In the genomic region with DNA sequence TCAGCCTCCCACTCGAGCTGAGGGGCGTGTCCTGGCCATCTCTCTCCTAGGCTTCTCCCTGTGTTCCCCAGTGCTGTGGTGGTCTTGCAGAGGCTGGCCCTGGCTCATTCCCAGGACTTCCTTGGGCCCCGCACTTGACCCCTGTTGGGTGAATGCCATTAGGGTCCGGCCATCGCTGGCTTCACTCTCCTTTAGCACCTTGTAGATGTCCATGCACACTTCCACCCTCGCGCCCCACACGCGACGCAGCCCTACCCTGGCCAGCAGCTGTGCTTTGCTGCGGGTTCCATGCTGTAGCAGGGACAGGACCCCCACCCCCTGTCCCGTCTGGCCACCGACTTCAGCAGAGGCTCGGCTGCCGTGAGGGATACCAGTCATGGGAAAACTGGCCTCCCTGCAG, we compare ENCODE assay signal across 14 cellular contexts. TPM values are rescaled to one million over a fixed set of nuclear protein-coding genes. Genes with fewer than 3 reads are reported as not detected.
DNase-seq lines count a peak whose midpoint lies in the region; ATAC-seq and TF ChIP-seq lines count a peak whose summit lies in the region.
"Had no signal": no experiment of that assay in that cellular context is flagged by ENCODE, and none has a peak within 500 bp of the region (broad histone marks: within the 10 kb centered on the region; RNA-seq: fewer than 3 reads in every experiment).

No MANE protein-coding gene starts in this region.

- no peak overlapping the region for H3K4me3 ChIP-seq in right atrium auricular region
- 0 out of 2 replicates have a peak overlapping the region, but pooled peaks have one; percentile 12 for H3K4me3 ChIP-seq in WERI-Rb-1 (ENCODE audit: low read depth, low read length)
- peak overlapping the region; percentile 55 for H3K4me3 ChIP-seq in neural cell (ENCODE audit: low read length)
- H3K4me3 ChIP-seq in esophagus squamous epithelium, result no peak overlapping the region
- H3K4me3 ChIP-seq: mucosa of descending colon, thyroid gland had no signal

- H3K4me1 ChIP-seq in right atrium auricular region (peaks cover 0 to 29% of the 10 kb centered on the region in 2 donors), esophagus squamous epithelium (peaks cover 4 to 35% (median 14%) of the 10 kb centered on the region in 3 donors)

- no peak overlapping the region for H2AFZ ChIP-seq in neural cell (ENCODE audit: low read depth, low read length)

- ATAC-seq in GM18861 (IDR thresholded peaks at IDR 0.05; ENCODE audit: unreplicated experiment), result no peak

- TF ChIP-seq RAD21 in neural cell (conservative IDR thresholded peaks at IDR 0.05), result no peak

- H3K9me3 ChIP-seq in right atrium auricular region (no peaks in the 10 kb centered on the region), WERI-Rb-1 (ENCODE audit: severe bottlenecking) (no peaks in the 10 kb centered on the region), neural cell (ENCODE audit: low read length) (no peaks in the 10 kb centered on the region), esophagus squamous epithelium (no peaks in the 10 kb centered on the region)
- H3K9me3 ChIP-seq: thyroid gland had no signal

- H3F3A ChIP-seq in neural cell (ENCODE audit: insufficient read depth, low read length, poor library complexity, severe bottlenecking), result no peaks in the 10 kb centered on the region

- no peak for DNase-seq in right atrium auricular region (ENCODE audit: low spot score)
- DNase-seq in cardiac septum (ENCODE audit: low spot score), result no peak
- DNase-seq in WERI-Rb-1, result no peak
- DNase-seq in esophagus squamous epithelium (lab: John Stamatoyannopoulos, UW), result no peak
- DNase-seq in NCI-H510A (lab: John Stamatoyannopoulos, UW), result no peak
- DNase-seq: activated CD4-positive, alpha-beta T cell treated with anti-CD3 and anti-CD28 coated beads, Interleukin-2, amount 50 U/mL, for 48 hours; activated T-cell treated with anti-CD3 and anti-CD28 coated beads, Interleukin-2, amount 50 U/mL, for 1 hour; brain microvascular endothelial cell; KBM-7; T-helper 1 cell had no signal

- H3K9me2 ChIP-seq in neural cell (ENCODE audit: insufficient read depth, low read length), result no peaks in the 10 kb centered on the region

- no peak for TF ChIP-seq EP300 in neural cell (conservative IDR thresholded peaks at IDR 0.05; ENCODE audit: poor library complexity, severe bottlenecking)

- intact Hi-C loops in cardiac septum (cut with DNase I) (no loop called here), esophagus squamous epithelium (cut with DNase I) (no loop called here)

- 76 to 78% methylated on average over 4 to 8 of the region's 15 CpGs for WGBS in esophagus squamous epithelium, 2 donors

- no peaks in the 10 kb centered on the region for H4K20me1 ChIP-seq in neural cell (ENCODE audit: insufficient read depth)

- H3K4me2 ChIP-seq in neural cell (ENCODE audit: low read length), result no peak overlapping the region

- H3K27me3 ChIP-seq in right atrium auricular region (no peaks in the 10 kb centered on the region), WERI-Rb-1 (ENCODE audit: insufficient read depth, low read depth, severe bottlenecking) (no peaks in the 10 kb centered on the region), neural cell (ENCODE audit: insufficient read depth, low read depth, low read length) (no peaks in the 10 kb centered on the region), esophagus squamous epithelium (no peaks in the 10 kb centered on the region)
- H3K27me3 ChIP-seq: brain microvascular endothelial cell, thyroid gland had no signal

- peak overlapping the region; percentile 67 for H3K9ac ChIP-seq in neural cell (ENCODE audit: low read length)

- H3K36me3 ChIP-seq in right atrium auricular region (peaks cover 34% of the 10 kb centered on the region), WERI-Rb-1 (no peaks in the 10 kb centered on the region; the same call in 1 of the 2 replicates), neural cell (ENCODE audit: insufficient read depth, low read length) (peaks cover 5% of the 10 kb centered on the region), esophagus squamous epithelium (peaks cover 0 to 89% (median 17%) of the 10 kb centered on the region in 3 donors)

- H3K79me2 ChIP-seq in neural cell (replicated peaks; ENCODE audit: insufficient read depth, low read length), result no peaks in the 10 kb centered on the region

- H3K27ac ChIP-seq in right atrium auricular region, result peak overlapping the region; percentile 48 to 64
- peak overlapping the region; percentile 92 for H3K27ac ChIP-seq in WERI-Rb-1
- H3K27ac ChIP-seq in neural cell (ENCODE audit: low read length), result peak overlapping the region; percentile 90
- H3K27ac ChIP-seq in esophagus squamous epithelium, result no peak overlapping the region
- H3K27ac ChIP-seq: brain microvascular endothelial cell, thyroid gland had no signal

- TF ChIP-seq CTCF in right atrium auricular region (IDR thresholded peaks at IDR 0.05) (no peak), WERI-Rb-1 (IDR thresholded peaks at IDR 0.05; ENCODE audit: low read depth, low read length) (no peak), neural cell (IDR thresholded peaks at IDR 0.05; ENCODE audit: poor library complexity, severe bottlenecking) (no peak), esophagus squamous epithelium (IDR thresholded peaks at IDR 0.05) (no peak)

- TF ChIP-seq POLR2A in esophagus squamous epithelium (IDR thresholded peaks at IDR 0.05), result no peak

TF ChIP-seq in neural cell, 6 proteins besides CTCF, POLR2A, EP300 and RAD21:
- TF ChIP-seq SMC3 (conservative IDR thresholded peaks at IDR 0.05; ENCODE audit: poor library complexity) (no peak), TAF1 (IDR thresholded peaks at IDR 0.05; ENCODE audit: low read depth) (no peak), EZH2 (IDR thresholded peaks at IDR 0.05; ENCODE audit: borderline replicate concordance, insufficient read depth, low read length, poor library complexity, severe bottlenecking) (no peak), POLR2AphosphoS5 (IDR thresholded peaks at IDR 0.05) (no peak), MXI1 (conservative IDR thresholded peaks at IDR 0.05; ENCODE audit: poor library complexity, severe bottlenecking) (no peak)
- TF ChIP-seq, protein P1, sequence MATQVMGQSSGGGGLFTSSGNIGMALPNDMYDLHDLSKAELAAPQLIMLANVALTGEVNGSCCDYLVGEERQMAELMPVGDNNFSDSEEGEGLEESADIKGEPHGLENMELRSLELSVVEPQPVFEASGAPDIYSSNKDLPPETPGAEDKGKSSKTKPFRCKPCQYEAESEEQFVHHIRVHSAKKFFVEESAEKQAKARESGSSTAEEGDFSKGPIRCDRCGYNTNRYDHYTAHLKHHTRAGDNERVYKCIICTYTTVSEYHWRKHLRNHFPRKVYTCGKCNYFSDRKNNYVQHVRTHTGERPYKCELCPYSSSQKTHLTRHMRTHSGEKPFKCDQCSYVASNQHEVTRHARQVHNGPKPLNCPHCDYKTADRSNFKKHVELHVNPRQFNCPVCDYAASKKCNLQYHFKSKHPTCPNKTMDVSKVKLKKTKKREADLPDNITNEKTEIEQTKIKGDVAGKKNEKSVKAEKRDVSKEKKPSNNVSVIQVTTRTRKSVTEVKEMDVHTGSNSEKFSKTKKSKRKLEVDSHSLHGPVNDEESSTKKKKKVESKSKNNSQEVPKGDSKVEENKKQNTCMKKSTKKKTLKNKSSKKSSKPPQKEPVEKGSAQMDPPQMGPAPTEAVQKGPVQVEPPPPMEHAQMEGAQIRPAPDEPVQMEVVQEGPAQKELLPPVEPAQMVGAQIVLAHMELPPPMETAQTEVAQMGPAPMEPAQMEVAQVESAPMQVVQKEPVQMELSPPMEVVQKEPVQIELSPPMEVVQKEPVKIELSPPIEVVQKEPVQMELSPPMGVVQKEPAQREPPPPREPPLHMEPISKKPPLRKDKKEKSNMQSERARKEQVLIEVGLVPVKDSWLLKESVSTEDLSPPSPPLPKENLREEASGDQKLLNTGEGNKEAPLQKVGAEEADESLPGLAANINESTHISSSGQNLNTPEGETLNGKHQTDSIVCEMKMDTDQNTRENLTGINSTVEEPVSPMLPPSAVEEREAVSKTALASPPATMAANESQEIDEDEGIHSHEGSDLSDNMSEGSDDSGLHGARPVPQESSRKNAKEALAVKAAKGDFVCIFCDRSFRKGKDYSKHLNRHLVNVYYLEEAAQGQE (IDR thresholded peaks at IDR 0.05; ENCODE audit: borderline replicate concordance), result no peak

RNA-seq across cellular contexts. Expression of gene PITRM1, which starts 46.3 kb away (rescaled TPM):
- total RNA-seq in right atrium auricular region, result 10 to 100 TPM; 68.3 to 89.6 TPM
- total RNA-seq in cardiac septum, result 85.3 TPM
- polyA plus RNA-seq in neural cell, result 62.2 and 77.2 TPM in 2 replicates
- polyA minus RNA-seq in neural cell, result 69.6 and 75.7 TPM in 2 replicates
- total RNA-seq in esophagus squamous epithelium, result 10 to 100 TPM; 59.2 to 72.5 (median 65.9) TPM

RNA-seq across cellular contexts. Expression of gene PFKP, which starts 58.9 kb away (rescaled TPM):
- total RNA-seq in right atrium auricular region, result 100 to 1,000 TPM in 1 of 2 donors, 10 to 100 TPM in 1; 55.2 to 119 TPM
- total RNA-seq in cardiac septum, result 215 TPM
- polyA plus RNA-seq in neural cell, result 23.0 and 27.9 TPM in 2 replicates
- 23.8 and 26.5 TPM in 2 replicates for polyA minus RNA-seq in neural cell
- 10 to 100 TPM; 69.7 to 94.0 (median 86.4) TPM for total RNA-seq in esophagus squamous epithelium

Comparison
In these comparisons a context has a peak if more than half of its experiments do, and no peak if none do; other contexts are left out.
1. H3K27ac ChIP-seq: peak in right atrium auricular region (2 of 2), WERI-Rb-1 (single experiment) and neural cell (single experiment); none in esophagus squamous epithelium (0 of 4).
2. H3K4me3 ChIP-seq: peak in WERI-Rb-1 (single experiment) and neural cell (single experiment); none in right atrium auricular region (0 of 2) and esophagus squamous epithelium (0 of 4).